Comparison of ENCODE assay signal across 28 cellular contexts in the genomic region with DNA sequence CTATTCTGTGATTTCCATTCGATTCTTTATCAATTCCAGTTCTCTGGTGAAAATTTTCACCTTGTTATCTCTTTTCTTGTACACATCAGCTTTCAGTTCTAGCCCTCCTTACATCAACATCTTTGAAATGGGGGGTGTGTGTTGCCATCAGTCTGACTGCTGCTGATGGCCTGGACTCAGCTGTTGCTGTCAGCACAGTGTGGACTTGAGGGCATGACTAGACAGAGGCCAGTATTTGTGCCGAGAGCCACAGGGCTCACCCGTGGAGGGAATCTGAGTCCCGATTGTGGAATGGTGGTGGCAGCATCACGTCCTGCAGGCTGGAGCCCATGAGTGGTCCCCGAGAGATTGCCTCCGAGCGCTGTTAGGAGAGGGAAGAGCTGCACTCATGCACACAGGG.
"Had no signal": no experiment of that assay in that cellular context is flagged by ENCODE, and none has a peak within 500 bp of the region (broad histone marks: within the 10 kb centered on the region; RNA-seq: fewer than 3 reads in every experiment).

No MANE protein-coding gene starts in this region.

- H3K27ac Mint-ChIP-seq: activated naive CD8-positive, alpha-beta T cell treated with anti-CD3 and anti-CD28 coated beads for 36 hours; WTC11 had no signal

- H3K27me3 ChIP-seq: brain microvascular endothelial cell, cardiac muscle cell had no signal

- H3K36me3 ChIP-seq: brain microvascular endothelial cell, cardiac muscle cell had no signal

- H3K27ac ChIP-seq: brain microvascular endothelial cell, cardiac muscle cell had no signal

- H3K9me3 Mint-ChIP-seq: WTC11 had no signal

- H3K4me3 ChIP-seq: cardiac muscle cell had no signal

- H3K9me3 ChIP-seq: SK-N-SH had no signal

- H3K36me3 Mint-ChIP-seq: WTC11 had no signal

- ATAC-seq: activated T-cell treated with anti-CD3 and anti-CD28 coated beads, Interleukin-2, amount 50 U/mL, for 4 hours; Panc1; Right ventricle myocardium inferior; WTC11 had no signal

- H3K4me3 Mint-ChIP-seq: activated naive CD8-positive, alpha-beta T cell treated with anti-CD3 and anti-CD28 coated beads for 36 hours; activated T-cell treated with anti-CD3 and anti-CD28 coated beads, Interleukin-2, amount 50 U/mL, for 4 hours; WTC11 had no signal

- H3K27me3 Mint-ChIP-seq: activated naive CD8-positive, alpha-beta T cell treated with anti-CD3 and anti-CD28 coated beads for 36 hours; IgD-negative memory B cell had no signal

- DNase-seq: activated CD4-positive, alpha-beta T cell treated with anti-CD3 and anti-CD28 coated beads for 1 hour; activated CD4-positive, alpha-beta T cell treated with anti-CD3 and anti-CD28 coated beads, Interleukin-2, amount 50 U/mL, for 4 hours; activated CD8-positive, alpha-beta memory T cell treated with anti-CD3 and anti-CD28 coated beads for 24 hours; activated effector memory CD4-positive, alpha-beta T cell treated with anti-CD3 and anti-CD28 coated beads, Interleukin-2, amount 50 U/mL, for 16 hours; activated naive CD4-positive, alpha-beta T cell treated with Interleukin-2 at 50 U/mL for 16 hours; activated naive CD8-positive, alpha-beta T cell treated with anti-CD3 and anti-CD28 coated beads for 36 hours; activated T-cell treated with anti-CD3 and anti-CD28 coated beads, Interleukin-2, amount 50 U/mL, for 4 hours; brain microvascular endothelial cell; KG1; MM.1S; NCI-H1105; NCI-H1436; NCI-H1694 treated with DMSO at 0.1 percent for 48 hours; NCI-H2029 treated with DMSO at 0.1 percent for 48 hours; NCI-H345; NCI-H510A; NCI-H69; NK-92 treated with Interleukin-12 subunit alpha and Interleukin-12 subunit beta, amount 100 ng/mL, for 24 hours; OCI-M1; RPMI8226; SK-N-SH; T-helper 1 cell; T-helper 9 cell had no signal

- H3K9ac ChIP-seq: SK-N-SH had no signal

- H3K4me2 ChIP-seq: SK-N-SH had no signal
